Comparison of ENCODE assay signal across 21 cellular contexts in the genomic region with DNA sequence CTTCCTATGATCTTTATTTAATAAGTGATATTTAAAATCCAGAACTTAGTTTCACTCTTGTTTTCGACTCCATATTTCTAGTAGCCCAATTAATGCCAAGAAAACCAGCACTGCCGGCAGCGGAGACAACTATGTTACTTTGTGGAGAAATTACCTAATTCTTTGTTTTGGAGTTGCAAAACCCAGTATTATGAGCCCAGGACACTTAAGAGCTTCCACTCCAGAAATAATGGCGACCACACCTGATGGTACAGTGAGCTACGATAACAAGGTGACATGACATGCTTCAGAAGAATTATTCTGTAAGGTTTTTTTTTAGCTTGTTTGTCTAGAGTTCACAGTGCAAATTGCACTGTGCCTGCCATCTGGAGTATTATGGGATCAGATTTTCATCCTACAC.
"Had no signal": no experiment of that assay in that cellular context is flagged by ENCODE, and none has a peak within 500 bp of the region (broad histone marks: within the 10 kb centered on the region; RNA-seq: fewer than 3 reads in every experiment).

No MANE protein-coding gene starts in this region.

- H3K4me2 ChIP-seq: neural progenitor cell had no signal

- H3K9ac ChIP-seq: neural progenitor cell had no signal

- H2AFZ ChIP-seq: neural progenitor cell had no signal

- H3K27ac ChIP-seq: epithelial cell of prostate, heart left ventricle, neural progenitor cell, spleen, testis, vagina had no signal

- DNase-seq: activated CD4-positive, alpha-beta T cell treated with anti-CD3 and anti-CD28 coated beads, Interleukin-2, amount 10 ng/mL, durations not matched to agents 24 days and 14 days; activated CD8-positive, alpha-beta memory T cell treated with anti-CD3 and anti-CD28 coated beads, Interleukin-2, amount 10 ng/mL, durations not matched to agents 7 days and 5 days; activated CD8-positive, alpha-beta T cell treated with anti-CD3 and anti-CD28 coated beads for 36 hours; activated effector memory CD4-positive, alpha-beta T cell treated with anti-CD3 and anti-CD28 coated beads, Interleukin-2, amount 50 U/mL, for 16 hours; activated naive CD4-positive, alpha-beta T cell treated with anti-CD3 and anti-CD28 coated beads, Interleukin-2, amount 10 ng/mL, durations not matched to agents 7 days and 5 days; activated T-cell treated with anti-CD3 and anti-CD28 coated beads for 4 hours; cortex of kidney; heart left ventricle; left cardiac atrium; naive thymus-derived CD8-positive, alpha-beta T cell; posterior cingulate gyrus; retina; spleen; stimulated activated CD4-positive, alpha-beta T cell treated with anti-CD3 and anti-CD28 coated beads, Interleukin-4, amount 100 ng/mL, for 1 hour; stimulated activated naive CD4-positive, alpha-beta T cell; testis; trophoblast cell had no signal

- H3K4me3 ChIP-seq: heart left ventricle, lung, neural progenitor cell, spleen, testis, vagina had no signal

- H3K4me1 ChIP-seq: heart left ventricle, neural progenitor cell, spleen, testis, vagina had no signal

- H3K27me3 ChIP-seq: heart left ventricle, neural progenitor cell, spleen, testis, vagina had no signal

- H3K9me3 ChIP-seq: heart left ventricle, spleen, testis, vagina had no signal

- H3K36me3 ChIP-seq: neural progenitor cell, vagina had no signal

- ATAC-seq: activated CD8-positive, alpha-beta memory T cell treated with anti-CD3 and anti-CD28 coated beads, Interleukin-2, amount 10 ng/mL, durations not matched to agents 7 days and 5 days; activated CD8-positive, alpha-beta T cell treated with anti-CD3 and anti-CD28 coated beads for 36 hours; left cardiac atrium; naive thymus-derived CD8-positive, alpha-beta T cell had no signal
